8 cellular contexts compared by ENCODE assay signal in the genomic region with DNA sequence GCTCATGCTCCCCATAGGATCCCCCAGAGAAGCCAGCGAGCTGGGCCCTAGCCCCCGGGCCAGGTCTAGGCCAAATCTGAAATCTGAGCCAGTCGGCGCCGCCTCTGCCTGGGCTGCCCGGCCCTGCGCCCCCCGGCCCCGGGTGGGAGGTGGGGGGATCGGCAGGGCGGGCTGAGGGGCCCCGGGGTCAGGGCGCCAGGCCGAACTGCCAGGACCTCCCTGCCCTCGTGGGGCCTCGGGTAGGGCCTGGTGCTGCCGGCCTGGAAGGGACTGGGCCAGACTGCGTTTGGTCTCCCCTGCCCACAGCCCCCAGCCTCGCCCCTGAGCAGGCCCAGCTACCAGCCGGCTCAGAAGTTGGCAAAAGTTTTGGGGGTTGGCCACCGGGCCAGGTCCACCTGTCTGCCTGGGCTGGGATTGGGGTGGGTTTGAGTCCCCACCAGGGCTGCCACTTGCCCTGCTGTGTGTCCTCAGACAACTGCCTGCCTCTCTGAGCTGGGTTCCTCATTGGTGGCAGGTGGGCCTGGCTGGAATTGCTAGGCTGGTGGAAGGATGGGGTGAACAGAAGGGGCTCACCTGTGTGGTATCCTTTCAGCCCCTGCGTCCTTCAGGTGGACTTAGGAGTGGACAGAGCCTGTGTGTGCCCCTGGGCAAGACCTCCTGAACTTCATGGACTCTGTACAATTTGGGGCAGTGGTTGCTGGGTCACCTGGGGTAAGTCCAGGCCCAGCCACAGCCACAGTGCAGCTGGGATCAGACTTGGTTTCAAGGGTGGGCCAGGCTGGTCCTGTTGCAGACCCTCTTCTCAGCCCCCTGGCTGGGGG. TPM values are rescaled to one million over a fixed set of nuclear protein-coding genes. Genes with fewer than 3 reads are reported as not detected.
DNase-seq lines count a peak whose midpoint lies in the region; ATAC-seq and TF ChIP-seq lines count a peak whose summit lies in the region.

No MANE protein-coding gene starts in this region.

- H3K4me3 ChIP-seq in lower leg skin (ENCODE audit: low read depth, poor library complexity, severe bottlenecking) (peak overlapping the region; percentile 34), tibial nerve (peak overlapping the region; percentile 65 to 78 (median 74))

- peak overlapping the region; percentile 62 for H3K4me3 Mint-ChIP-seq in activated T-cell treated with anti-CD3 and anti-CD28 coated beads, Interleukin-2, amount 50 U/mL, for 4 hours
- H3K4me3 Mint-ChIP-seq in brain: peak overlapping the region; percentile 61 to 88 (median 75)

- H3K36me3 ChIP-seq in tibial nerve: peaks cover 0 to 15% (median 0%) of the 10 kb centered on the region in 3 donors

- TF ChIP-seq EP300 in tibial nerve (IDR thresholded peaks at IDR 0.05): no peak

- peak overlapping the region; percentile 17 to 93 (median 51) for H3K27ac Mint-ChIP-seq in brain

- peaks cover 15% of the 10 kb centered on the region for H3K4me1 Mint-ChIP-seq in activated T-cell treated with anti-CD3 and anti-CD28 coated beads, Interleukin-2, amount 50 U/mL, for 4 hours (ENCODE audit: low read depth)
- H3K4me1 Mint-ChIP-seq in brain: peaks cover 30% of the 10 kb centered on the region

- TF ChIP-seq CTCF in brain (conservative IDR thresholded peaks at IDR 0.05) (no peak), lower leg skin (IDR thresholded peaks at IDR 0.05) (no peak), tibial nerve (IDR thresholded peaks at IDR 0.05) (no peak)

- TF ChIP-seq POLR2A in lower leg skin (IDR thresholded peaks at IDR 0.05): no peak
- TF ChIP-seq POLR2A in tibial nerve (IDR thresholded peaks at IDR 0.05): no peak

- H3K27me3 Mint-ChIP-seq in activated T-cell treated with anti-CD3 and anti-CD28 coated beads, Interleukin-2, amount 50 U/mL, for 4 hours (ENCODE audit: low read depth): no peaks in the 10 kb centered on the region
- peaks cover 4% of the 10 kb centered on the region for H3K27me3 Mint-ChIP-seq in brain

- no peaks in the 10 kb centered on the region for H3K9me3 ChIP-seq in tibial nerve

- H3K27ac ChIP-seq in tibial nerve: peak overlapping the region; percentile 73 to 94 (median 88)

- no peaks in the 10 kb centered on the region for H3K9me3 Mint-ChIP-seq in activated T-cell treated with anti-CD3 and anti-CD28 coated beads, Interleukin-2, amount 50 U/mL, for 4 hours
- H3K9me3 Mint-ChIP-seq in brain: peaks cover 0 to 11% (median 2%) of the 10 kb centered on the region in 5 experiments

- no peaks in the 10 kb centered on the region for H3K27me3 ChIP-seq in tibial nerve

- ATAC-seq in activated T-cell treated with anti-CD3 and anti-CD28 coated beads, Interleukin-2, amount 50 U/mL, for 4 hours: peak in 1 of 2 donors; percentile 11
- ATAC-seq in HG02571 (IDR thresholded peaks at IDR 0.05; ENCODE audit: unreplicated experiment): no peak

- H3K4me1 ChIP-seq in tibial nerve: peaks cover 0 to 39% (median 21%) of the 10 kb centered on the region in 4 donors

- DNase-seq in activated T-cell treated with anti-CD3 and anti-CD28 coated beads, Interleukin-2, amount 50 U/mL, for 4 hours: no peak
- DNase-seq in activated T-cell treated with anti-CD3 and anti-CD28 coated beads, Interleukin-2, amount 50 U/mL, for 48 hours: no peak
- DNase-seq in lower leg skin (ENCODE audit: low spot score in 2 of 2) (peak in 1 of 2 donors; percentile 85), tibial nerve (ENCODE audit: low spot score in 2 of 2) (no peak), SKM-1 (lab: John Stamatoyannopoulos, UW; ENCODE audit: unreplicated experiment) (no peak), NCI-H187 (lab: John Stamatoyannopoulos, UW) (no peak)

- 15 to 48% methylated on average over 3 to 9 of the region's 22 CpGs for WGBS in lower leg skin, 2 donors
- 18 to 80% methylated on average over 2 to 10 of the region's 22 CpGs for WGBS in tibial nerve, 2 donors

- intact Hi-C loops in lower leg skin (cut with DNase I; ENCODE audit: low total_unique reads): no loop called here

- H3K36me3 Mint-ChIP-seq in activated T-cell treated with anti-CD3 and anti-CD28 coated beads, Interleukin-2, amount 50 U/mL, for 4 hours (ENCODE audit: insufficient read depth): no peaks in the 10 kb centered on the region
- peaks cover 47% of the 10 kb centered on the region for H3K36me3 Mint-ChIP-seq in brain

RNA-seq across cellular contexts. Expression of a gene that starts 0.8 kb away (rescaled TPM):
- 1 to 10 TPM; 2.8 to 4.7 (median 3.8) TPM for total RNA-seq in activated T-cell treated with anti-CD3 and anti-CD28 coated beads, Interleukin-2, amount 50 U/mL, for 4 hours
- polyA plus RNA-seq in brain (ENCODE audit: insufficient read depth, low read depth, low replicate concordance): 60.3 TPM
- total RNA-seq in lower leg skin: 10 to 100 TPM; 21.8 to 30.9 (median 25.1) TPM
- total RNA-seq in tibial nerve: 10 to 100 TPM; 23.4 to 36.9 (median 29.0) TPM

RNA-seq across cellular contexts. Expression of a gene that starts 57.3 kb away (rescaled TPM):
- total RNA-seq in activated T-cell treated with anti-CD3 and anti-CD28 coated beads, Interleukin-2, amount 50 U/mL, for 4 hours: 10 to 100 TPM; 15.3 to 16.6 (median 15.7) TPM
- polyA plus RNA-seq in brain (ENCODE audit: insufficient read depth, low read depth, low replicate concordance): 164 TPM
- total RNA-seq in lower leg skin (10 to 100 TPM; 17.7 to 25.2 (median 21.4) TPM), tibial nerve (10 to 100 TPM; 23.9 to 42.6 (median 31.0) TPM)

Comparison
In these comparisons a context has a peak if more than half of its experiments do, and no peak if none do; other contexts are left out.
1. RNA of a gene that starts 0.8 kb away (total RNA-seq): 23.4 to 36.9 TPM in tibial nerve and 21.8 to 30.9 TPM in lower leg skin; 2.8 to 4.7 TPM in activated T-cell treated with anti-CD3 and anti-CD28 coated beads, Interleukin-2, amount 50 U/mL, for 4 hours; every median in the first group is over 4 times any median in the second.